1 cellular context compared by ENCODE assay signal in genomic region chr16:23695756-23696155, GRCh38.
TF ChIP-seq lines count a peak whose summit lies in the region.

No MANE protein-coding gene starts in this region.

TF ChIP-seq in HepG2, 621 proteins besides CTCF, POLR2A, EP300 and RAD21:
- TF ChIP-seq GABPA (IDR thresholded peaks at IDR 0.05; ENCODE audit: low read depth, low read length) = no peak
- no peak for TF ChIP-seq GABPA (CRISPR knock-in tag; IDR thresholded peaks at IDR 0.05; ENCODE audit: low read depth)
- TF ChIP-seq TAF1 (CRISPR knock-in tag; IDR thresholded peaks at IDR 0.05) = 0 out of 2 replicates have a peak, but pooled peaks have one; percentile 7
- TF ChIP-seq GPN1 (CRISPR knock-in tag; IDR thresholded peaks at IDR 0.05; ENCODE audit: borderline replicate concordance) = no peak
- TF ChIP-seq, protein P1, sequence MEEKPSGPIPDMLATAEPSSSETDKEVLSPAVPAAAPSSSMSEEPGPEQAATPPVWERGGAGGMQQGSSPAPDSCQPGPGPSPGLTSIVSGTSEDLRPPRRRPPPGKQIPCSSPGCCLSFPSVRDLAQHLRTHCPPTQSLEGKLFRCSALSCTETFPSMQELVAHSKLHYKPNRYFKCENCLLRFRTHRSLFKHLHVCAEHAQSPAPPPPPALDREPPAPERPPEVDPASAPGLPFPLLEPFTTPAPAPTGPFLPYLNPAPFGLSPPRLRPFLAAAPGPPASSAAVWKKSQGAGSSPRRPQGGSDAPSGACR (CRISPR knock-in tag; IDR thresholded peaks at IDR 0.05) = no peak
- TF ChIP-seq ZMYM3 (CRISPR knock-in tag; IDR thresholded peaks at IDR 0.05) = 0 out of 2 replicates have a peak, but pooled peaks have one; percentile 36
- 0 out of 2 replicates have a peak, but pooled peaks have one; percentile 58 for TF ChIP-seq ZNF121 (CRISPR knock-in tag; IDR thresholded peaks at IDR 0.05)
- TF ChIP-seq ZFAT (CRISPR knock-in tag; conservative IDR thresholded peaks at IDR 0.05) = no peak
- no peak for TF ChIP-seq JUNB (CRISPR knock-in tag; IDR thresholded peaks at IDR 0.05; ENCODE audit: borderline replicate concordance)
- TF ChIP-seq NRL (CRISPR knock-in tag; IDR thresholded peaks at IDR 0.05; ENCODE audit: borderline replicate concordance) = 0 out of 2 replicates have a peak, but pooled peaks have one; percentile 16
- no peak for TF ChIP-seq PHF8 (CRISPR knock-in tag; IDR thresholded peaks at IDR 0.05)
- TF ChIP-seq ZNF614 (CRISPR knock-in tag; IDR thresholded peaks at IDR 0.05; ENCODE audit: borderline replicate concordance) = no peak
- TF ChIP-seq MXD4 (CRISPR knock-in tag; IDR thresholded peaks at IDR 0.05) = 0 out of 2 replicates have a peak, but pooled peaks have one; percentile 1
- TF ChIP-seq AGO1 (IDR thresholded peaks at IDR 0.05; ENCODE audit: low read depth, low read length, poor library complexity, severe bottlenecking) = peak; percentile 2
- no peak for TF ChIP-seq ZNF335 (CRISPR knock-in tag; IDR thresholded peaks at IDR 0.05)
- 0 out of 2 replicates have a peak, but pooled peaks have one; percentile 11 for TF ChIP-seq ZNF224 (CRISPR knock-in tag; IDR thresholded peaks at IDR 0.05)
